8 cellular contexts compared by ENCODE assay signal in the genomic region with DNA sequence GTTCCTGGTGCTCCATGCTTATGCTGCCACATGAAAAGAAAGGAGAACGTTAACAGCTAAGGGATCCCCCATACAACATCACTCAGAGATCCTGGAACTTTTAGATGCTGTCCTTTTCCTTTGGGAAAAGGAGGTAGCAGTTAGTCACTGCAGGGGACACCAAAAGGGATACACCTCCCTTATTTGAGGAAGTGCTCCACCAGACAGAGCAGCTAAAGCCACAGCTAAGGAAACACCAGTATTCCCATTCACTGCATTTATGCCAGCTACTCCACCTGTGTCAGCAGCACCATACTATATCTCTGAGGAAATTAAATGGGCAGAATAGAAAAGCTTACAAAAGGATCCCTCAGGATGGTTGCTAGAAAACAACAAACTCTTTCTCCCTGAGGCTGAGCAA.
"Had no signal": no experiment of that assay in that cellular context is flagged by ENCODE, and none has a peak within 500 bp of the region (broad histone marks: within the 10 kb centered on the region; RNA-seq: fewer than 3 reads in every experiment).

No MANE protein-coding gene starts in this region.

- FAIRE-seq: G401.6, GM12878, GM12891, GM12892, GM18507, GM19239 had no signal

- DNase-seq: GDM1, GF-D8 had no signal

- H3K4me3 ChIP-seq: GM12878 had no signal

- ATAC-seq: GM12878 had no signal
